ENCODE assay signal across 9 cellular contexts in the genomic region with DNA sequence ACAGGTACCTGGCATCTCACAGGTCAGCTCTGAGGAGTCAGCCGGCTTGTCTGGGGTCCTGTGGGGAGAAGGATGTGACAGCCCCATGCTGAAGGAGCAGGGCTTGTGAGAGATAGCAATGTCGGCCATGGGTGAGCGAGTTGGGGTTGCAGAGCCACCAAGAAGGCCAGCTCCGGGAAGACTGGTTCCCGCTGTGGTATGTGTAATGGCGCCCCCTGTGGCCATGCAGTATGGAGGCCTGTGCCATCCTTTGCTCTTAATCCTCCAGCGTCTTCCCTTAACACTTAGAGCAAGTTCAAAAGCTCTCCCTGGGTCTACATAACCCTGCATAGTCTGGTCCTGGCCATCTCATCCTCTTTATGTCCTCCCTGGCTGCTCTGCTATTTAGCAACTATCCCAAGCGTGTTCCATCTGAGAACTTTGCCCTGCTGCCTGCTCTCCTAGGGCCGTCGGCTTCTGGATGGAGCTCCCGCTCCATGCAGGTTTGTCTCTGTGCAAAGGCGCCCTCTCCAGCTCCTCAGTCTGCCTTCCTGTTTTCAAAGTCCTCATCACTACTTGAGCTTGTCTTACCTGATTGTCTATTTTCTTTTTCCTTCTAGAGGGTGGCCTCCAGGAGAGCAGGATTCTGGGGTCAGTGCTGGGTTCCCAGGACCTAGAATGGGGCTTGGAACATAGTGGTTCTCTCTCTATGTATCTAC. TPM values are rescaled to one million over a fixed set of nuclear protein-coding genes. Genes with fewer than 3 reads are reported as not detected.
A peak's percentile ranks its signal among the peaks of the same experiment; 100 is the strongest.
DNase-seq lines count a peak whose midpoint lies in the region; ATAC-seq and TF ChIP-seq lines count a peak whose summit lies in the region.
"Had no signal": no experiment of that assay in that cellular context is flagged by ENCODE, and none has a peak within 500 bp of the region (broad histone marks: within the 10 kb centered on the region; RNA-seq: fewer than 3 reads in every experiment).

No MANE protein-coding gene starts in this region.

- CTCF ChIA-PET in SK-N-SH (lab: Yijun Ruan, JAX): interaction anchor here (0.7 to 2.3 kb wide), 12 partner anchors 8 to 232 kb away, joined by 3 to 11 read pairs (median 3); no protein-coding TSS in a partner anchor

- no peaks in the 10 kb centered on the region for H3K9me2 ChIP-seq in SK-N-SH

- TF ChIP-seq EP300 in SK-N-SH (IDR thresholded peaks at IDR 0.05; ENCODE audit: borderline replicate concordance in 1 of 2, low read depth in 1 of 2, low read length in 1 of 2): no peak

- TF ChIP-seq CTCF in SK-N-SH (IDR thresholded peaks at IDR 0.05) (peak; percentile 36; the same call in 1 of the 2 replicates), mesothelial cell of epicardium (IDR thresholded peaks at IDR 0.05; ENCODE audit: unreplicated experiment) (no peak)

- H3K27ac ChIP-seq in SK-N-SH (ENCODE audit: low read depth in 2 of 2, low read length in 1 of 2): no peak overlapping the region
- H3K27ac ChIP-seq in effector memory CD4-positive, alpha-beta T cell (ENCODE audit: insufficient read depth, low read length, poor library complexity, severe bottlenecking): no peak overlapping the region

- H3K9me3 Mint-ChIP-seq in mesothelial cell of epicardium: peaks cover 5% of the 10 kb centered on the region

- no peak for ATAC-seq in HG03342 (IDR thresholded peaks at IDR 0.05; ENCODE audit: unreplicated experiment)

- no peaks in the 10 kb centered on the region; a peak in 1 of 4 replicates for H3K4me1 ChIP-seq in SK-N-SH (ENCODE audit: control insufficient read depth in 1 of 2, insufficient read depth in 2 of 2, low read depth in 1 of 2, low read length in 1 of 2)
- peaks cover 6% of the 10 kb centered on the region for H3K4me1 ChIP-seq in effector memory CD4-positive, alpha-beta T cell (ENCODE audit: control insufficient read depth, insufficient read depth, low read length, poor library complexity, severe bottlenecking)

- H3K4me3 ChIP-seq in H7 (ENCODE audit: insufficient read depth, low read depth, low read length): no peak overlapping the region
- no peak overlapping the region for H3K4me3 ChIP-seq in SK-N-SH (ENCODE audit: low read depth in 2 of 2, low read length in 1 of 2)
- H3K4me3 ChIP-seq in effector memory CD4-positive, alpha-beta T cell (ENCODE audit: insufficient read depth, low read depth, low read length, poor library complexity, severe bottlenecking): no peak overlapping the region

- H3K9ac ChIP-seq in SK-N-SH: no peak overlapping the region

- H3K79me2 ChIP-seq in SK-N-SH (ENCODE audit: insufficient read depth): no peaks in the 10 kb centered on the region

- H3K27me3 ChIP-seq in H7 (ENCODE audit: control insufficient read depth, insufficient read depth, low read length): no peaks in the 10 kb centered on the region
- no peaks in the 10 kb centered on the region; the same call in 1 of the 2 replicates for H3K27me3 ChIP-seq in SK-N-SH (ENCODE audit: insufficient read depth)
- H3K27me3 ChIP-seq in effector memory CD4-positive, alpha-beta T cell (replicated peaks; ENCODE audit: control insufficient read depth, insufficient read depth, low read length, poor library complexity, severe bottlenecking): no peaks in the 10 kb centered on the region

- peaks cover 47% of the 10 kb centered on the region for H3K27me3 Mint-ChIP-seq in mesothelial cell of epicardium (ENCODE audit: low read depth)

- H3K36me3 ChIP-seq in H7 (replicated peaks; ENCODE audit: control insufficient read depth, insufficient read depth, low read length): no peaks in the 10 kb centered on the region
- H3K36me3 ChIP-seq in SK-N-SH (replicated peaks in 1 of 2; ENCODE audit: control insufficient read depth in 1 of 2, insufficient read depth in 2 of 2, low read length in 1 of 2): no peaks in the 10 kb centered on the region
- no peaks in the 10 kb centered on the region for H3K36me3 ChIP-seq in effector memory CD4-positive, alpha-beta T cell (ENCODE audit: control insufficient read depth, insufficient read depth, low read length)

- peak; percentile 5 for DNase-seq in EL
- DNase-seq in H7: peak; percentile 87
- no peak for DNase-seq in SK-N-SH
- peak; percentile 89 for DNase-seq in iPS-NIHi11 (ENCODE audit: low spot score)
- no peak for DNase-seq in effector memory CD4-positive, alpha-beta T cell
- DNase-seq in mesothelial cell of epicardium (ENCODE audit: low spot score in 2 of 2, unreplicated experiment in 2 of 2): no peak
- DNase-seq: stimulated activated naive CD4-positive, alpha-beta T cell treated with Interleukin-2 at 50 U/mL for 16 hours had no signal

- H3K4me2 ChIP-seq in SK-N-SH: no peak overlapping the region

- no peak for TF ChIP-seq RAD21 in SK-N-SH (IDR thresholded peaks at IDR 0.05; ENCODE audit: low read length)

- H3K36me3 Mint-ChIP-seq in mesothelial cell of epicardium: no peaks in the 10 kb centered on the region

- no peaks in the 10 kb centered on the region for H3K4me1 Mint-ChIP-seq in mesothelial cell of epicardium

- no peak overlapping the region for H3K4me3 Mint-ChIP-seq in mesothelial cell of epicardium

- 54% methylated on average over 12 of the region's 12 CpGs for WGBS in SK-N-SH (ENCODE audit: low lambda C conversion rate)

- H3K9me3 ChIP-seq in SK-N-SH: no peaks in the 10 kb centered on the region
- no peaks in the 10 kb centered on the region for H3K9me3 ChIP-seq in effector memory CD4-positive, alpha-beta T cell (ENCODE audit: control insufficient read depth, low read length)

- no peak overlapping the region for H2AFZ ChIP-seq in SK-N-SH (ENCODE audit: low read depth)

- POLR2A ChIA-PET in SK-N-SH (lab: Yijun Ruan, JAX): no interaction called here

- no peaks in the 10 kb centered on the region for H3F3A ChIP-seq in SK-N-SH (replicated peaks; ENCODE audit: insufficient read depth)

- no peaks in the 10 kb centered on the region for H4K20me1 ChIP-seq in SK-N-SH (ENCODE audit: insufficient read depth)

- no peak overlapping the region for H3K27ac Mint-ChIP-seq in mesothelial cell of epicardium

TF ChIP-seq in SK-N-SH, 30 proteins besides CTCF, POLR2A, EP300 and RAD21 (continues in another document):
- TF ChIP-seq, protein P1, sequence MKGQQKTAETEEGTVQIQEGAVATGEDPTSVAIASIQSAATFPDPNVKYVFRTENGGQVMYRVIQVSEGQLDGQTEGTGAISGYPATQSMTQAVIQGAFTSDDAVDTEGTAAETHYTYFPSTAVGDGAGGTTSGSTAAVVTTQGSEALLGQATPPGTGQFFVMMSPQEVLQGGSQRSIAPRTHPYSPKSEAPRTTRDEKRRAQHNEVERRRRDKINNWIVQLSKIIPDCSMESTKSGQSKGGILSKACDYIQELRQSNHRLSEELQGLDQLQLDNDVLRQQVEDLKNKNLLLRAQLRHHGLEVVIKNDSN (IDR thresholded peaks at IDR 0.05; ENCODE audit: borderline replicate concordance, low read depth): no peak
- TF ChIP-seq, protein P2, sequence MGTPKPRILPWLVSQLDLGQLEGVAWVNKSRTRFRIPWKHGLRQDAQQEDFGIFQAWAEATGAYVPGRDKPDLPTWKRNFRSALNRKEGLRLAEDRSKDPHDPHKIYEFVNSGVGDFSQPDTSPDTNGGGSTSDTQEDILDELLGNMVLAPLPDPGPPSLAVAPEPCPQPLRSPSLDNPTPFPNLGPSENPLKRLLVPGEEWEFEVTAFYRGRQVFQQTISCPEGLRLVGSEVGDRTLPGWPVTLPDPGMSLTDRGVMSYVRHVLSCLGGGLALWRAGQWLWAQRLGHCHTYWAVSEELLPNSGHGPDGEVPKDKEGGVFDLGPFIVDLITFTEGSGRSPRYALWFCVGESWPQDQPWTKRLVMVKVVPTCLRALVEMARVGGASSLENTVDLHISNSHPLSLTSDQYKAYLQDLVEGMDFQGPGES (IDR thresholded peaks at IDR 0.05; ENCODE audit: low read depth, low read length): no peak
- TF ChIP-seq RCOR1 (IDR thresholded peaks at IDR 0.05; ENCODE audit: low read length) (no peak), RXRA (IDR thresholded peaks at IDR 0.05; ENCODE audit: borderline replicate concordance, low read depth) (no peak), GABPA (IDR thresholded peaks at IDR 0.05; ENCODE audit: low read depth) (no peak)
- TF ChIP-seq, protein P3, sequence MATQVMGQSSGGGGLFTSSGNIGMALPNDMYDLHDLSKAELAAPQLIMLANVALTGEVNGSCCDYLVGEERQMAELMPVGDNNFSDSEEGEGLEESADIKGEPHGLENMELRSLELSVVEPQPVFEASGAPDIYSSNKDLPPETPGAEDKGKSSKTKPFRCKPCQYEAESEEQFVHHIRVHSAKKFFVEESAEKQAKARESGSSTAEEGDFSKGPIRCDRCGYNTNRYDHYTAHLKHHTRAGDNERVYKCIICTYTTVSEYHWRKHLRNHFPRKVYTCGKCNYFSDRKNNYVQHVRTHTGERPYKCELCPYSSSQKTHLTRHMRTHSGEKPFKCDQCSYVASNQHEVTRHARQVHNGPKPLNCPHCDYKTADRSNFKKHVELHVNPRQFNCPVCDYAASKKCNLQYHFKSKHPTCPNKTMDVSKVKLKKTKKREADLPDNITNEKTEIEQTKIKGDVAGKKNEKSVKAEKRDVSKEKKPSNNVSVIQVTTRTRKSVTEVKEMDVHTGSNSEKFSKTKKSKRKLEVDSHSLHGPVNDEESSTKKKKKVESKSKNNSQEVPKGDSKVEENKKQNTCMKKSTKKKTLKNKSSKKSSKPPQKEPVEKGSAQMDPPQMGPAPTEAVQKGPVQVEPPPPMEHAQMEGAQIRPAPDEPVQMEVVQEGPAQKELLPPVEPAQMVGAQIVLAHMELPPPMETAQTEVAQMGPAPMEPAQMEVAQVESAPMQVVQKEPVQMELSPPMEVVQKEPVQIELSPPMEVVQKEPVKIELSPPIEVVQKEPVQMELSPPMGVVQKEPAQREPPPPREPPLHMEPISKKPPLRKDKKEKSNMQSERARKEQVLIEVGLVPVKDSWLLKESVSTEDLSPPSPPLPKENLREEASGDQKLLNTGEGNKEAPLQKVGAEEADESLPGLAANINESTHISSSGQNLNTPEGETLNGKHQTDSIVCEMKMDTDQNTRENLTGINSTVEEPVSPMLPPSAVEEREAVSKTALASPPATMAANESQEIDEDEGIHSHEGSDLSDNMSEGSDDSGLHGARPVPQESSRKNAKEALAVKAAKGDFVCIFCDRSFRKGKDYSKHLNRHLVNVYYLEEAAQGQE (IDR thresholded peaks at IDR 0.05; ENCODE audit: low read depth, low read length): no peak

RNA-seq across cellular contexts. Expression of gene IQCF6, which starts 40.8 kb away (rescaled TPM):
- total RNA-seq in H7 (2014; rRNA removed; shearing (Covaris generic)): not detected in 2 replicates
- not detected in 2 replicates for polyA plus RNA-seq in SK-N-SH (2012; rRNA removed)
- not detected in 2 replicates for polyA plus RNA-seq in SK-N-SH (2012; cell fraction: cytosol; rRNA removed)
- not detected in 2 replicates for polyA plus RNA-seq in SK-N-SH (2012; cell fraction: nucleus; rRNA removed)
- not detected in 3 replicates for total RNA-seq in mesothelial cell of epicardium
- total RNA-seq: renal cortical epithelial cell had no signal

RNA-seq across cellular contexts. Expression of gene IQCF2, which starts 41.6 kb away (rescaled TPM):
- not detected in 2 replicates for total RNA-seq in H7 (2014; rRNA removed; shearing (Covaris generic))
- polyA plus RNA-seq in SK-N-SH (2012; rRNA removed): not detected in 2 replicates
- not detected in 2 replicates for polyA plus RNA-seq in SK-N-SH (2012; cell fraction: cytosol; rRNA removed)
- polyA plus RNA-seq in SK-N-SH (2012; cell fraction: nucleus; rRNA removed): not detected in 2 replicates
- not detected in 3 replicates for total RNA-seq in mesothelial cell of epicardium
- total RNA-seq: renal cortical epithelial cell had no signal

RNA-seq across cellular contexts. Expression of gene IQCF5, which starts 55.5 kb away (rescaled TPM):
- total RNA-seq in H7 (2014; rRNA removed; shearing (Covaris generic)): not detected in 2 replicates
- not detected in 2 replicates for polyA plus RNA-seq in SK-N-SH (2012; rRNA removed)
- polyA plus RNA-seq in SK-N-SH (2012; cell fraction: cytosol; rRNA removed): not detected in 2 replicates
- polyA plus RNA-seq in SK-N-SH (2012; cell fraction: nucleus; rRNA removed): not detected in 2 replicates
- total RNA-seq in mesothelial cell of epicardium: not detected in 3 replicates
- total RNA-seq: renal cortical epithelial cell had no signal

Comparison
In these comparisons a context has a peak if more than half of its experiments do, and no peak if none do; other contexts are left out.
1. DNase-seq: peak in EL (single experiment), H7 (single experiment) and iPS-NIHi11 (single experiment); none in SK-N-SH (single experiment), effector memory CD4-positive, alpha-beta T cell (0 of 3) and mesothelial cell of epicardium (0 of 2).